Comparison of ENCODE assay signal across 10 cellular contexts in the genomic region with DNA sequence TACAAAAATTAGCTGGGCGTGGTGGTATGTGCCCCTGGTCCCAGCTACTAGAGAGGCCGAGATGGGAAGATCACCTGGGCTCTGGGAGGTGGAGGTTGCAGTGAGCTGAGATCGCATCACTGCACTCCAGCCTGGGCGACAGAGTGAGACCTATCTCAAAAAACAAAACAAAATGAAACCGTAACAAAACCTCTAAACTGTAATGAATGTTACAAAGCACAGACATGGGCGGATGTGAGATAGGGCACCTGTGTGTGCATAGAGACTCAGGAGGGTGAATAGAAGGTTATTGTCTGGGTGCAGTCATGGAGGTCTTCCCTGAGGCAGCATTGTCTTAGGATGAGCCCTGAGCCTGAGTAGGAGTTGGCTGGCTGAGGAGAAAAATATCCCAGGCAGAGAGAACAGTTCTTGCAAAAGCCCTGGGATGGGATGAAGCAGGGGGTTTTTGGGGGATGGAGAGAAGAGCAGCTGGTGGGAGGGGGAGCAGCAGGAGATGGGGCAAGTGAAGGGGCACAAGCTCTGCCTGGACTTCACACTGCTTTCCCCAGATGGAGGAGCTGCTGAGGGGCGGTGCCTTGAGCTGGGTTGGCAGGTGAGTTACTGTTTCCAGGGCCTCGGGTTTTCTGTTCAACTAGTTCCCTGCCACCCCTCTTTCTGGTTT. TPM values are rescaled to one million over a fixed set of nuclear protein-coding genes. Genes with fewer than 3 reads are reported as not detected.
A peak's percentile ranks its signal among the peaks of the same experiment; 100 is the strongest.
DNase-seq lines count a peak whose midpoint lies in the region; ATAC-seq lines count a peak whose summit lies in the region.
"Had no signal": no experiment of that assay in that cellular context is flagged by ENCODE, and none has a peak within 500 bp of the region (broad histone marks: within the 10 kb centered on the region; RNA-seq: fewer than 3 reads in every experiment).

No MANE protein-coding gene starts in this region.

- H3K9me3 ChIP-seq in CD8-positive, alpha-beta memory T cell (ENCODE audit: low read length), result no peaks in the 10 kb centered on the region
- H3K9me3 ChIP-seq: neutrophil, uterus had no signal

- no peaks in the 10 kb centered on the region for H3K27me3 Mint-ChIP-seq in activated naive CD4-positive, alpha-beta T cell treated with anti-CD3 and anti-CD28 coated beads, Interleukin-2, amount 50 U/mL, for 24 hours
- H3K27me3 Mint-ChIP-seq in CD8-positive, alpha-beta memory T cell, result no peaks in the 10 kb centered on the region
- peaks cover 2% of the 10 kb centered on the region in 3 donors for H3K27me3 Mint-ChIP-seq in immature natural killer cell (ENCODE audit: low read depth in 3 of 3)

- POLR2A ChIA-PET in CD8-positive, alpha-beta memory T cell (lab: Charles Lee), result no interaction called here

- H3K36me3 Mint-ChIP-seq in activated naive CD4-positive, alpha-beta T cell treated with anti-CD3 and anti-CD28 coated beads, Interleukin-2, amount 50 U/mL, for 24 hours, result peaks cover 1% of the 10 kb centered on the region
- H3K36me3 Mint-ChIP-seq in stimulated activated effector memory CD8-positive, alpha-beta T cell treated with anti-CD3 and anti-CD28 coated beads, Interleukin-12 subunit alpha, Interleukin-12 subunit beta, amount 100 ng/mL, for 72 hours, result no peaks in the 10 kb centered on the region
- peaks cover 0 to 19% (median 2%) of the 10 kb centered on the region in 3 donors for H3K36me3 Mint-ChIP-seq in CD8-positive, alpha-beta memory T cell
- peaks cover 0 to 4% (median 4%) of the 10 kb centered on the region in 3 donors for H3K36me3 Mint-ChIP-seq in immature natural killer cell

- no peak for DNase-seq in activated naive CD4-positive, alpha-beta T cell (lab: John Stamatoyannopoulos, UW)
- no peak for DNase-seq in stimulated activated effector memory CD8-positive, alpha-beta T cell treated with anti-CD3 and anti-CD28 coated beads, Interleukin-12 subunit alpha, Interleukin-12 subunit beta, amount 100 ng/mL, for 72 hours (ENCODE audit: low spot score in 2 of 2)
- DNase-seq in A172 (ENCODE audit: low spot score) (no peak), immature natural killer cell (no peak)
- no peak for DNase-seq in CD8-positive, alpha-beta memory T cell
- DNase-seq: uterus had no signal

- no peak overlapping the region for H3K4me3 ChIP-seq in CD8-positive, alpha-beta memory T cell (ENCODE audit: low read length)
- H3K4me3 ChIP-seq: uterus had no signal

- H3K4me3 Mint-ChIP-seq in activated naive CD4-positive, alpha-beta T cell treated with anti-CD3 and anti-CD28 coated beads, Interleukin-2, amount 50 U/mL, for 24 hours, result no peak overlapping the region
- peak overlapping the region; percentile 29 for H3K4me3 Mint-ChIP-seq in stimulated activated effector memory CD8-positive, alpha-beta T cell treated with anti-CD3 and anti-CD28 coated beads, Interleukin-12 subunit alpha, Interleukin-12 subunit beta, amount 100 ng/mL, for 72 hours
- H3K4me3 Mint-ChIP-seq in CD8-positive, alpha-beta memory T cell, result no peak overlapping the region
- H3K4me3 Mint-ChIP-seq in immature natural killer cell, result no peak overlapping the region

- H3K36me3 ChIP-seq in CD8-positive, alpha-beta memory T cell (ENCODE audit: insufficient read depth, low read length), result peaks cover 4% of the 10 kb centered on the region
- H3K36me3 ChIP-seq: neutrophil, uterus had no signal

- H3K27me3 ChIP-seq in CD8-positive, alpha-beta memory T cell (ENCODE audit: insufficient read depth, low read length, poor library complexity, severe bottlenecking), result no peaks in the 10 kb centered on the region
- H3K27me3 ChIP-seq: uterus had no signal

- H3K9me3 Mint-ChIP-seq in activated naive CD4-positive, alpha-beta T cell treated with anti-CD3 and anti-CD28 coated beads, Interleukin-2, amount 50 U/mL, for 24 hours, result no peaks in the 10 kb centered on the region
- H3K9me3 Mint-ChIP-seq in stimulated activated effector memory CD8-positive, alpha-beta T cell treated with anti-CD3 and anti-CD28 coated beads, Interleukin-12 subunit alpha, Interleukin-12 subunit beta, amount 100 ng/mL, for 72 hours, result no peaks in the 10 kb centered on the region
- no peaks in the 10 kb centered on the region for H3K9me3 Mint-ChIP-seq in CD8-positive, alpha-beta memory T cell
- H3K9me3 Mint-ChIP-seq in immature natural killer cell, result no peaks in the 10 kb centered on the region

- peaks cover 15% of the 10 kb centered on the region for H3K4me1 ChIP-seq in CD8-positive, alpha-beta memory T cell (ENCODE audit: insufficient read depth, low read length)
- H3K4me1 ChIP-seq: uterus had no signal

- ATAC-seq in GM21717 (IDR thresholded peaks at IDR 0.05; ENCODE audit: unreplicated experiment) (peak; percentile 34), HG03565 (IDR thresholded peaks at IDR 0.05; ENCODE audit: unreplicated experiment) (peak; percentile 45)
- no peak for ATAC-seq in stimulated activated effector memory CD8-positive, alpha-beta T cell treated with anti-CD3 and anti-CD28 coated beads, Interleukin-12 subunit alpha, Interleukin-12 subunit beta, amount 100 ng/mL, for 72 hours

- H3K4me1 Mint-ChIP-seq in activated naive CD4-positive, alpha-beta T cell treated with anti-CD3 and anti-CD28 coated beads, Interleukin-2, amount 50 U/mL, for 24 hours, result peaks cover 33% of the 10 kb centered on the region
- peaks cover 13% of the 10 kb centered on the region for H3K4me1 Mint-ChIP-seq in stimulated activated effector memory CD8-positive, alpha-beta T cell treated with anti-CD3 and anti-CD28 coated beads, Interleukin-12 subunit alpha, Interleukin-12 subunit beta, amount 100 ng/mL, for 72 hours
- H3K4me1 Mint-ChIP-seq in CD8-positive, alpha-beta memory T cell, result peaks cover 15 to 53% (median 24%) of the 10 kb centered on the region in 3 donors
- H3K4me1 Mint-ChIP-seq in immature natural killer cell, result peaks cover 14 to 16% of the 10 kb centered on the region in 2 donors

- H3K27ac ChIP-seq in CD8-positive, alpha-beta memory T cell (ENCODE audit: low read depth, low read length), result no peak overlapping the region
- H3K27ac ChIP-seq: neutrophil, uterus had no signal

- H3K27ac Mint-ChIP-seq in activated naive CD4-positive, alpha-beta T cell treated with anti-CD3 and anti-CD28 coated beads, Interleukin-2, amount 50 U/mL, for 24 hours, result peak overlapping the region; percentile 33
- H3K27ac Mint-ChIP-seq in stimulated activated effector memory CD8-positive, alpha-beta T cell treated with anti-CD3 and anti-CD28 coated beads, Interleukin-12 subunit alpha, Interleukin-12 subunit beta, amount 100 ng/mL, for 72 hours, result peak overlapping the region; percentile 85
- H3K27ac Mint-ChIP-seq in CD8-positive, alpha-beta memory T cell, result peak overlapping the region in 4 of 8 donors; percentile 35 to 95 (median 56)
- H3K27ac Mint-ChIP-seq in immature natural killer cell, result no peak overlapping the region

- CTCF ChIA-PET in CD8-positive, alpha-beta memory T cell (lab: Charles Lee), result interaction anchor here (0.6 to 12.2 kb wide), 3 partner anchors 10 to 188 kb away, joined by 3 to 278 read pairs (median 7); a partner anchor contains a TSS

RNA-seq across cellular contexts. Expression of a gene that starts 5.2 kb away (rescaled TPM):
- total RNA-seq in A172 (2014; rRNA removed; shearing (Covaris generic)), result 21.4 and 43.8 TPM in 2 replicates
- 10 to 100 TPM; 23.3 to 25.0 TPM for total RNA-seq in CD8-positive, alpha-beta memory T cell
- polyA plus RNA-seq in CD8-positive, alpha-beta memory T cell, result 29.3 TPM
- 10 to 100 TPM; 19.1 to 29.1 (median 24.1) TPM for polyA plus RNA-seq in immature natural killer cell

Comparison
In these comparisons a context has a peak if more than half of its experiments do, and no peak if none do; other contexts are left out.
1. H3K27ac Mint-ChIP-seq: peak in activated naive CD4-positive, alpha-beta T cell treated with anti-CD3 and anti-CD28 coated beads, Interleukin-2, amount 50 U/mL, for 24 hours (single experiment) and stimulated activated effector memory CD8-positive, alpha-beta T cell treated with anti-CD3 and anti-CD28 coated beads, Interleukin-12 subunit alpha, Interleukin-12 subunit beta, amount 100 ng/mL, for 72 hours (single experiment); none in immature natural killer cell (0 of 6).